Comparison of ENCODE assay signal across 19 cellular contexts in the genomic region with DNA sequence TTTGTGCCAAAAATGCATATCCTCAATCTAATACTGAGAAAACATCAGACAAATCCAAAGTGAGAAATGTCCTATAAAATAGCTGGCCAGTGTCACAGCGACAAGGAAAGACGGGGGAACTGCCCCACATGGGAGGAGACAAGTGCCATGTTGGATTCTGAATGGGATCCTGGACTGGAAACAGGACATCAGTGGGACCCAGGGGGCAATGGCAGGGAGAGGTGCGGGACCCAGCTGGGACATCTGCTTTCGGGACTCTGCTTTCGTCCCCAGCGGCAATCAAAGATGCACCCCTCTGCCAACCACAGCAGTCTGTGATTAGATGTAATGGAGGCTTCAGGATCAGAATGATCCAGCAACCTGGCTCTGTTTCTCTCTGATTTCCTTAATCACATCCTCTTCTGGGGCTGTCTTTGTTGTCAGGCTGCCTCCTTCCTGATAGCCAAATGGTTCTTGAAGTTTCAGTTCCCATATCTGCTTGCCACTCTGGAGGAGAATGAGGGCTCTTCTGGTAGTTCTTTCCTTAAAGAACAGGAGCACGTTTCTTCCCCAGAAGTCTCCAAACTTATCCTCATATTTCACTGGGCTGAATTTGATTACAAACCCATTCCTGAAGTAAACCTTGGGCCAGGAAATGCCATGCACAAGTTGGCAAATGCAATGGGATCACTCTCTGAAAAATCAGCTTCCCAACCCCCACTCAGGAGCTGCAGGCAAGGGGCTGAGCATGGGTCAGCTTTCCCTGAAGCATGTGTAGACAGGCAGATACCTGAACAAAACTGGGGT. TPM values are rescaled to one million over a fixed set of nuclear protein-coding genes. Genes with fewer than 3 reads are reported as not detected.
DNase-seq lines count a peak whose midpoint lies in the region; ATAC-seq, FAIRE-seq and TF ChIP-seq lines count a peak whose summit lies in the region.
"Had no signal": no experiment of that assay in that cellular context is flagged by ENCODE, and none has a peak within 500 bp of the region (broad histone marks: within the 10 kb centered on the region; RNA-seq: fewer than 3 reads in every experiment).

No MANE protein-coding gene starts in this region.

- DNase-seq in GM13977 (ENCODE audit: low spot score) (peak; percentile 24), OCI-LY7 (ENCODE audit: low spot score) (peak; percentile 57), keratinocyte (ENCODE audit: low read depth, low spot score) (no peak), NCI-H82 (lab: John Stamatoyannopoulos, UW) (no peak), GM23248 (no peak)
- peak; percentile 19 for DNase-seq in stimulated activated CD8-positive, alpha-beta memory T cell treated with anti-CD3 and anti-CD28 coated beads, Interleukin-4, amount 100 ng/mL, for 48 hours
- DNase-seq: AML-193, cortex of kidney, DMS153, HCEC 1CT, KBM-7, NCI-H146 had no signal

- TF ChIP-seq CTCF in GM13977 (IDR thresholded peaks at IDR 0.05; ENCODE audit: extremely low read depth, insufficient read depth, missing control alignments) (no peak), OCI-LY7 (conservative IDR thresholded peaks at IDR 0.05; ENCODE audit: low read length) (no peak), keratinocyte (optimal IDR thresholded peaks at IDR 0.05 in 1 of 3, IDR thresholded peaks at IDR 0.05 in 1 of 3, conservative IDR thresholded peaks at IDR 0.05 in 1 of 3; ENCODE audit: extremely low read depth in 1 of 3, insufficient read depth in 2 of 3, low read length in 3 of 3) (no peak)

- no peak overlapping the region for H3K9ac ChIP-seq in keratinocyte (ENCODE audit: control insufficient read depth, extremely low read depth, insufficient read depth, low read length)
- no peak overlapping the region for H3K9ac ChIP-seq in GM23248

- H3K4me1 ChIP-seq in OCI-LY7 (ENCODE audit: insufficient read depth, low read length, poor library complexity, severe bottlenecking) (peaks cover 50% of the 10 kb centered on the region), keratinocyte (ENCODE audit: control insufficient read depth, extremely low read depth, insufficient read depth, low read length) (peaks cover 40% of the 10 kb centered on the region), GM23248 (ENCODE audit: insufficient read depth) (peaks cover 27% of the 10 kb centered on the region)

- H2AFZ ChIP-seq in OCI-LY7 (ENCODE audit: low read length) (0 out of 2 replicates have a peak overlapping the region, but pooled peaks have one; percentile 16), keratinocyte (ENCODE audit: control insufficient read depth, low read length) (no peak overlapping the region), GM23248 (no peak overlapping the region)

- in situ Hi-C loops in GM13977 (cut with MboI; ENCODE audit: low pct_unique_long_range_greater_than_20kb, low sequenced_read_pairs, unreplicated experiment) (no loop called here), GM23248 (cut with MboI) (no loop called here)

- H4K20me1 ChIP-seq in OCI-LY7 (ENCODE audit: insufficient read depth, low read length): no peaks in the 10 kb centered on the region
- H4K20me1 ChIP-seq in keratinocyte (ENCODE audit: control insufficient read depth, extremely low read depth, insufficient read depth, low read length): no peaks in the 10 kb centered on the region
- no peaks in the 10 kb centered on the region for H4K20me1 ChIP-seq in GM23248 (ENCODE audit: insufficient read depth)

- H3K9me3 ChIP-seq in OCI-LY7 (ENCODE audit: low read length) (no peaks in the 10 kb centered on the region), keratinocyte (ENCODE audit: control insufficient read depth, low read depth, low read length) (no peaks in the 10 kb centered on the region), GM23248 (ENCODE audit: low read depth) (no peaks in the 10 kb centered on the region)
- H3K9me3 ChIP-seq: tibial nerve had no signal

- H3F3A ChIP-seq in GM23248 (ENCODE audit: insufficient read depth): peaks cover 10% of the 10 kb centered on the region

- no peak overlapping the region for H3K27ac ChIP-seq in OCI-LY7 (ENCODE audit: low read depth, low read length, poor library complexity, severe bottlenecking)
- no peak overlapping the region for H3K27ac ChIP-seq in keratinocyte (ENCODE audit: control insufficient read depth, insufficient read depth, low read length)
- H3K27ac ChIP-seq in GM23248: no peak overlapping the region

- intact Hi-C loops in OCI-LY7 (cut with micrococcal nuclease; ENCODE audit: unreplicated experiment): no loop called here

- CTCF ChIA-PET in OCI-LY7 (lab: Charles Lee; ENCODE audit: unreplicated experiment): no interaction called here

- H3K79me2 ChIP-seq in OCI-LY7 (ENCODE audit: insufficient read depth, low read depth, low read length) (no peaks in the 10 kb centered on the region), keratinocyte (ENCODE audit: control insufficient read depth, insufficient read depth, low read length) (no peaks in the 10 kb centered on the region), GM23248 (ENCODE audit: insufficient read depth) (no peaks in the 10 kb centered on the region)

- POLR2A ChIA-PET in OCI-LY7 (lab: Charles Lee): no interaction called here

- no TSS peak for BruUV-seq in OCI-LY7 (replicated peaks; lab: Mats Ljungman, UMichigan)

- WGBS in GM23248 (ENCODE audit: low coverage in 1 of 2, low lambda C conversion rate in 2 of 2, missing lambda C conversion rate in 2 of 2), 2 experiments: 91 to 93% methylated on average over 7 of the region's 7 CpGs

- no peaks in the 10 kb centered on the region for H3K9me1 ChIP-seq in keratinocyte (ENCODE audit: control insufficient read depth, extremely low read depth, insufficient read depth, low read length)

- dilution Hi-C loops in keratinocyte (cut with MboI; ENCODE audit: extremely low pct_ligation_motif_present, low sequenced_read_pairs): no loop called here

- FAIRE-seq in keratinocyte (lab: Jason Lieb, UNC): no peak
- FAIRE-seq: astrocyte, islet of Langerhans had no signal

- H3K27me3 ChIP-seq in keratinocyte (ENCODE audit: control insufficient read depth, extremely low read depth, insufficient read depth, low read length) (no peaks in the 10 kb centered on the region), GM23248 (replicated peaks; ENCODE audit: insufficient read depth) (no peaks in the 10 kb centered on the region)
- H3K27me3 ChIP-seq: tibial nerve had no signal

- H3K36me3 ChIP-seq in OCI-LY7 (ENCODE audit: insufficient read depth, low read length) (no peaks in the 10 kb centered on the region), keratinocyte (ENCODE audit: control insufficient read depth in 2 of 2, extremely low read depth in 1 of 2, insufficient read depth in 2 of 2, low read length in 2 of 2) (no peaks in the 10 kb centered on the region), GM23248 (ENCODE audit: low read depth) (no peaks in the 10 kb centered on the region)
- H3K36me3 ChIP-seq: tibial nerve had no signal

- no peak for ATAC-seq in GM18868 (IDR thresholded peaks at IDR 0.05; ENCODE audit: unreplicated experiment)
- ATAC-seq: esophagus mucosa, right cardiac atrium had no signal

- H3K4me2 ChIP-seq in OCI-LY7 (ENCODE audit: low read length) (peak overlapping the region; percentile 58), keratinocyte (ENCODE audit: control insufficient read depth, extremely low read depth, insufficient read depth, low read depth, low read length) (peak overlapping the region; percentile 34), GM23248 (ENCODE audit: unreplicated experiment) (no peak overlapping the region)

- H3K4me3 ChIP-seq in OCI-LY7 (ENCODE audit: low read depth, low read length, poor library complexity, severe bottlenecking) (peak overlapping the region; percentile 19), keratinocyte (ENCODE audit: control insufficient read depth in 2 of 3, extremely low read depth in 1 of 3, insufficient read depth in 2 of 3, low read depth in 1 of 3, low read length in 3 of 3) (no peak overlapping the region), GM23248 (no peak overlapping the region)
- H3K4me3 ChIP-seq: tibial nerve had no signal

- H3K9me2 ChIP-seq in OCI-LY7 (ENCODE audit: insufficient read depth, low read length) (no peaks in the 10 kb centered on the region), GM23248 (ENCODE audit: insufficient read depth) (no peaks in the 10 kb centered on the region)

RNA-seq across cellular contexts. Expression of a gene that starts 13.6 kb away (rescaled TPM):
- 0.41 TPM in 1 of 2 replicates, not detected in the other for total RNA-seq in OCI-LY7 (2014; rRNA removed; shearing (Covaris generic))
- total RNA-seq in OCI-LY7 (2022): 0.59 TPM in 1 of 2 replicates, not detected in the other
- polyA plus RNA-seq in keratinocyte (0.16 to 0.42 TPM (median 0.33 TPM) in 3 replicates), GM23248 (2016; fragmentation: Nextera tagmentation; extraction: Ambion mirVana) (not detected in 2 replicates)
- not detected for polyA plus RNA-seq in keratinocyte (2011; ENCODE audit: low read depth)
- 0.06 and 0.35 TPM in 2 replicates for polyA plus RNA-seq in keratinocyte (2011; cell fraction: cytosol; rRNA removed)
- 0.06 and 0.49 TPM in 2 replicates for polyA plus RNA-seq in keratinocyte (2011; cell fraction: nucleus; rRNA removed)
- polyA plus RNA-seq in keratinocyte (2012; ENCODE audit: low replicate concordance): 0.68 and 0.86 TPM in 2 replicates
- polyA minus RNA-seq in keratinocyte: not detected in 3 replicates
- polyA minus RNA-seq in keratinocyte (2011; cell fraction: cytosol; rRNA and poly(A)+ RNA removed): not detected
- not detected in 2 replicates for polyA minus RNA-seq in keratinocyte (2011; cell fraction: nucleus; rRNA and poly(A)+ RNA removed)
- total RNA-seq in GM23248 (2014; rRNA removed; shearing (Covaris generic)): not detected in 2 replicates
- total RNA-seq: myocyte, right cardiac atrium, tibial nerve had no signal

RNA-seq across cellular contexts. Expression of a gene that starts 16.9 kb away (rescaled TPM):
- 33.2 and 47.5 TPM in 2 replicates for total RNA-seq in OCI-LY7 (2014; rRNA removed; shearing (Covaris generic))
- total RNA-seq in OCI-LY7 (2022): 52.5 and 55.9 TPM in 2 replicates
- polyA plus RNA-seq in keratinocyte (8.7 to 11.9 TPM (median 9.9 TPM) in 3 replicates), GM23248 (2016; fragmentation: Nextera tagmentation; extraction: Ambion mirVana) (32.9 and 36.7 TPM in 2 replicates)
- polyA plus RNA-seq in keratinocyte (2011; ENCODE audit: low read depth): 7.0 TPM
- polyA plus RNA-seq in keratinocyte (2011; cell fraction: cytosol; rRNA removed): 6.7 and 11.2 TPM in 2 replicates
- 9.0 and 9.2 TPM in 2 replicates for polyA plus RNA-seq in keratinocyte (2011; cell fraction: nucleus; rRNA removed)
- 7.6 and 10.3 TPM in 2 replicates for polyA plus RNA-seq in keratinocyte (2012; ENCODE audit: low replicate concordance)
- 7.2 to 33.6 TPM (median 23.4 TPM) in 3 replicates for polyA minus RNA-seq in keratinocyte
- polyA minus RNA-seq in keratinocyte (2011; cell fraction: cytosol; rRNA and poly(A)+ RNA removed): 27.2 TPM
- polyA minus RNA-seq in keratinocyte (2011; cell fraction: nucleus; rRNA and poly(A)+ RNA removed): 19.9 and 29.2 TPM in 2 replicates
- total RNA-seq in GM23248 (2014; rRNA removed; shearing (Covaris generic)): 39.6 and 41.0 TPM in 2 replicates

Comparison
In these comparisons a context has a peak if more than half of its experiments do, and no peak if none do; other contexts are left out.
1. DNase-seq: peak in GM13977 (single experiment), OCI-LY7 (single experiment) and stimulated activated CD8-positive, alpha-beta memory T cell treated with anti-CD3 and anti-CD28 coated beads, Interleukin-4, amount 100 ng/mL, for 48 hours (single experiment); none in keratinocyte (single experiment), NCI-H82 (single experiment) and GM23248 (single experiment).